ENCODE assay signal across 17 cellular contexts in the genomic region with DNA sequence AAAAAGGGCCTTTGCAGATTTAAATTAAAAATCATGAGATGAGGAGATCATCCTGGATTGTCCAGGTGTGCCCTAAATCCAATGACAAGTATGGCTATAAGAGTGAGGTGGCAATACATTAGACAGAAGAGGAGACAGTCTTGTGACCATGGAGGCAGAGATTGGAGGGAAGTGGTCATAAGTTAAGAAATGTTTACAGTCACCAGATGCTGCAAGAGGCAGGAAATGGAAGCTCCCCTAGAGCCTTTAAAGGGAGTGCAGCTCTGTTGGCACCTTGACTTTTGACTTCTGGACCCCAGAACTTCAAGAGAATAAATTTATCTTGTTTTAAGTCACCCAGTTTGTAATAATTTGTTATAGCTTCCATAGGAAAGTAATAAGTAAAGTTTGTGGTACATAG.
"Had no signal": no experiment of that assay in that cellular context is flagged by ENCODE, and none has a peak within 500 bp of the region (broad histone marks: within the 10 kb centered on the region; RNA-seq: fewer than 3 reads in every experiment).

No MANE protein-coding gene starts in this region.

- ATAC-seq: activated T-cell treated with anti-CD3 and anti-CD28 coated beads, Interleukin-2, amount 50 U/mL, for 4 hours; gastrocnemius medialis; left lobe of liver; natural killer cell treated with Interleukin-12 subunit alpha and Interleukin-12 subunit beta and Interleukin-15 and Interleukin-18, amount 100 ng/mL, for 72 hours had no signal

- H3K27ac ChIP-seq: breast epithelium, gastrocnemius medialis, spleen, thyroid gland had no signal

- FAIRE-seq: astrocyte, keratinocyte had no signal

- DNase-seq: activated CD4-positive, alpha-beta T cell treated with anti-CD3 and anti-CD28 coated beads, Interleukin-2, amount 50 U/mL, for 1 hour; activated CD4-positive, CD25-positive, alpha-beta regulatory T cell treated with anti-CD3 and anti-CD28 coated beads, Interleukin-2, amount 50 U/mL, for 72 hours; activated CD8-positive, alpha-beta memory T cell treated with anti-CD3 and anti-CD28 coated beads, Interleukin-2, amount 50 U/mL, for 4 hours; activated naive CD4-positive, alpha-beta T cell treated with anti-CD3 and anti-CD28 coated beads, Interleukin-2, amount 10 ng/mL, durations not matched to agents 7 days and 5 days; activated T-cell treated with anti-CD3 and anti-CD28 coated beads, Interleukin-2, amount 50 U/mL, for 4 hours; cerebellar nuclear complex; effector CD4-positive, alpha-beta T cell; gastrocnemius medialis; head of caudate nucleus; spleen; stimulated activated naive B cell treated with anti-CD40 and anti-IgM and Interleukin-4, amounts not matched to agents 10 μg/mL and 1 μg/mL and 100 μg/mL, for 72 hours; thyroid gland had no signal

- H3K36me3 ChIP-seq: breast epithelium, gastrocnemius medialis, spleen, thyroid gland had no signal

- H3K9me3 ChIP-seq: breast epithelium, gastrocnemius medialis, thyroid gland had no signal

- H3K4me1 ChIP-seq: breast epithelium, gastrocnemius medialis, spleen had no signal

- H3K4me3 ChIP-seq: breast epithelium, gastrocnemius medialis, spleen, thyroid gland had no signal

- H3K27me3 ChIP-seq: breast epithelium, gastrocnemius medialis, spleen, thyroid gland had no signal
